8 cellular contexts compared by ENCODE assay signal in genomic region chr4:16205298-16206164, GRCh38. TPM values are rescaled to one million over a fixed set of nuclear protein-coding genes. Genes with fewer than 3 reads are reported as not detected.
DNase-seq lines count a peak whose midpoint lies in the region; ATAC-seq, FAIRE-seq and TF ChIP-seq lines count a peak whose summit lies in the region.

No MANE protein-coding gene starts in this region.

- H3K36me3 Mint-ChIP-seq in naive thymus-derived CD8-positive, alpha-beta T cell, result peaks cover 0 to 70% (median 5%) of the 10 kb centered on the region in 3 donors
- H3K36me3 Mint-ChIP-seq in activated T-helper 2 cell treated with anti-CD3 and anti-CD28 coated beads, Interferon-gamma antibody, Interleukin-2, Interleukin-4, amounts not matched to agents 10 μg/mL and 5 μg/mL and 100 μg/mL, durations not matched to agents 14 hours and 24 hours and 36 hours (ENCODE audit: low read depth), result peaks cover 28% of the 10 kb centered on the region

- DNase-seq in D721Med (ENCODE audit: insufficient read length, low spot score) (no peak), NCI-H748 (lab: John Stamatoyannopoulos, UW; ENCODE audit: unreplicated experiment) (peak; percentile 49), colonic mucosa (no peak), Ammon's horn (ENCODE audit: low spot score) (no peak)
- peak in 3 of 10 donors; percentile 24 to 45 (median 37) for DNase-seq in naive thymus-derived CD8-positive, alpha-beta T cell
- DNase-seq in activated T-helper 2 cell treated with anti-CD3 and anti-CD28 coated beads, Interferon-gamma antibody, Interleukin-2, Interleukin-4, amounts not matched to agents 10 μg/mL and 5 μg/mL and 100 μg/mL, durations not matched to agents 14 hours and 24 hours and 36 hours (ENCODE audit: low spot score), result no peak

- H3K4me1 ChIP-seq in colonic mucosa, result no peaks in the 10 kb centered on the region

- no peak overlapping the region for H3K27ac ChIP-seq in colonic mucosa

- peak; percentile 94 for ATAC-seq in GM19035 (IDR thresholded peaks at IDR 0.05; ENCODE audit: unreplicated experiment)
- peak; percentile 73 for ATAC-seq in HG03097 (IDR thresholded peaks at IDR 0.05; ENCODE audit: low FRiP score, unreplicated experiment)
- ATAC-seq in naive thymus-derived CD8-positive, alpha-beta T cell, result peak; percentile 82 to 86

- peak; percentile 93 for FAIRE-seq in D721Med (lab: Jason Lieb, UNC)

- no peak overlapping the region for H3K4me3 ChIP-seq in colonic mucosa

- no peaks in the 10 kb centered on the region for H3K9me3 Mint-ChIP-seq in naive thymus-derived CD8-positive, alpha-beta T cell
- no peaks in the 10 kb centered on the region for H3K9me3 Mint-ChIP-seq in activated T-helper 2 cell treated with anti-CD3 and anti-CD28 coated beads, Interferon-gamma antibody, Interleukin-2, Interleukin-4, amounts not matched to agents 10 μg/mL and 5 μg/mL and 100 μg/mL, durations not matched to agents 14 hours and 24 hours and 36 hours

- TF ChIP-seq CTCF in D721Med (IDR thresholded peaks at IDR 0.05; ENCODE audit: insufficient read depth, missing control alignments) (peak; percentile 53), colonic mucosa (IDR thresholded peaks at IDR 0.05) (peak; percentile 44)

- POLR2A ChIA-PET in naive thymus-derived CD8-positive, alpha-beta T cell (lab: Charles Lee), result interaction anchor here (0.6 kb wide), 1 partner anchor 9 kb away, joined by 3 read pairs; no protein-coding TSS in a partner anchor

- H3K4me1 Mint-ChIP-seq in naive thymus-derived CD8-positive, alpha-beta T cell, result peaks cover 28 to 54% (median 45%) of the 10 kb centered on the region in 4 donors
- peaks cover 34% of the 10 kb centered on the region for H3K4me1 Mint-ChIP-seq in activated T-helper 2 cell treated with anti-CD3 and anti-CD28 coated beads, Interferon-gamma antibody, Interleukin-2, Interleukin-4, amounts not matched to agents 10 μg/mL and 5 μg/mL and 100 μg/mL, durations not matched to agents 14 hours and 24 hours and 36 hours (ENCODE audit: low read depth)

- H3K27me3 Mint-ChIP-seq in naive thymus-derived CD8-positive, alpha-beta T cell, result no peaks in the 10 kb centered on the region
- H3K27me3 Mint-ChIP-seq in activated T-helper 2 cell treated with anti-CD3 and anti-CD28 coated beads, Interferon-gamma antibody, Interleukin-2, Interleukin-4, amounts not matched to agents 10 μg/mL and 5 μg/mL and 100 μg/mL, durations not matched to agents 14 hours and 24 hours and 36 hours (ENCODE audit: low read depth), result no peaks in the 10 kb centered on the region

- no peaks in the 10 kb centered on the region for H3K27me3 ChIP-seq in colonic mucosa

- H3K27ac Mint-ChIP-seq in naive thymus-derived CD8-positive, alpha-beta T cell, result peak overlapping the region in 8 of 10 donors; percentile 11 to 76 (median 24)
- H3K27ac Mint-ChIP-seq in activated T-helper 2 cell treated with anti-CD3 and anti-CD28 coated beads, Interferon-gamma antibody, Interleukin-2, Interleukin-4, amounts not matched to agents 10 μg/mL and 5 μg/mL and 100 μg/mL, durations not matched to agents 14 hours and 24 hours and 36 hours, result no peak overlapping the region

- no peaks in the 10 kb centered on the region for H3K9me3 ChIP-seq in colonic mucosa

- H3K9ac ChIP-seq in colonic mucosa (ENCODE audit: low read depth in 2 of 2, low read length in 2 of 2), result no peak overlapping the region

- H3K4me3 Mint-ChIP-seq in naive thymus-derived CD8-positive, alpha-beta T cell, result peak overlapping the region in 2 of 10 donors; percentile 8 to 9
- H3K4me3 Mint-ChIP-seq in activated T-helper 2 cell treated with anti-CD3 and anti-CD28 coated beads, Interferon-gamma antibody, Interleukin-2, Interleukin-4, amounts not matched to agents 10 μg/mL and 5 μg/mL and 100 μg/mL, durations not matched to agents 14 hours and 24 hours and 36 hours (ENCODE audit: low read depth), result no peak overlapping the region

- H3K36me3 ChIP-seq in colonic mucosa, result no peaks in the 10 kb centered on the region

- intact Hi-C loops in colonic mucosa (cut with DNase I), result loop anchor here (10.0 kb wide), 1 partner anchor 59 kb away; no protein-coding TSS in a partner anchor
- intact Hi-C loops in activated T-helper 2 cell treated with anti-CD3 and anti-CD28 coated beads, Interferon-gamma antibody, Interleukin-2, Interleukin-4, amounts not matched to agents 10 μg/mL and 5 μg/mL and 100 μg/mL, durations not matched to agents 14 hours and 24 hours and 36 hours (cut with micrococcal nuclease), result loop anchor here (2.0 kb wide), 1 partner anchor 53 kb away; no protein-coding TSS in a partner anchor

RNA-seq across cellular contexts. Expression of gene TAPT1, which starts 20.7 kb away (rescaled TPM):
- total RNA-seq in colonic mucosa, result 10 to 100 TPM; 32.3 to 35.2 TPM
- total RNA-seq in naive thymus-derived CD8-positive, alpha-beta T cell, result 10 to 100 TPM; 74.1 to 75.0 TPM
- 10 to 100 TPM; 15.7 to 26.3 (median 26.1) TPM for polyA plus RNA-seq in naive thymus-derived CD8-positive, alpha-beta T cell
- 28.1 and 32.9 TPM in 2 replicates for total RNA-seq in activated T-helper 2 cell treated with anti-CD3 and anti-CD28 coated beads, Interferon-gamma antibody, Interleukin-2, Interleukin-4, amounts not matched to agents 10 μg/mL and 5 μg/mL and 100 μg/mL, durations not matched to agents 14 hours and 24 hours and 36 hours
